ENCODE assay signal across 1 cellular context in genomic region chr11:134418119-134418840, GRCh38.
TF ChIP-seq lines count a peak whose summit lies in the region.

No MANE protein-coding gene starts in this region.

TF ChIP-seq in K562, 482 proteins besides CTCF, POLR2A, EP300 and RAD21 (continued from another document):
- TF ChIP-seq REST (CRISPR knock-in tag; IDR thresholded peaks at IDR 0.05; ENCODE audit: low read depth) (peak; percentile 93), MIER1 (IDR thresholded peaks at IDR 0.05; ENCODE audit: low read depth) (peak; percentile 89), ZNF140 (CRISPR knock-in tag; IDR thresholded peaks at IDR 0.05) (no peak)
